Comparison of ENCODE assay signal across 27 cellular contexts in the genomic region with DNA sequence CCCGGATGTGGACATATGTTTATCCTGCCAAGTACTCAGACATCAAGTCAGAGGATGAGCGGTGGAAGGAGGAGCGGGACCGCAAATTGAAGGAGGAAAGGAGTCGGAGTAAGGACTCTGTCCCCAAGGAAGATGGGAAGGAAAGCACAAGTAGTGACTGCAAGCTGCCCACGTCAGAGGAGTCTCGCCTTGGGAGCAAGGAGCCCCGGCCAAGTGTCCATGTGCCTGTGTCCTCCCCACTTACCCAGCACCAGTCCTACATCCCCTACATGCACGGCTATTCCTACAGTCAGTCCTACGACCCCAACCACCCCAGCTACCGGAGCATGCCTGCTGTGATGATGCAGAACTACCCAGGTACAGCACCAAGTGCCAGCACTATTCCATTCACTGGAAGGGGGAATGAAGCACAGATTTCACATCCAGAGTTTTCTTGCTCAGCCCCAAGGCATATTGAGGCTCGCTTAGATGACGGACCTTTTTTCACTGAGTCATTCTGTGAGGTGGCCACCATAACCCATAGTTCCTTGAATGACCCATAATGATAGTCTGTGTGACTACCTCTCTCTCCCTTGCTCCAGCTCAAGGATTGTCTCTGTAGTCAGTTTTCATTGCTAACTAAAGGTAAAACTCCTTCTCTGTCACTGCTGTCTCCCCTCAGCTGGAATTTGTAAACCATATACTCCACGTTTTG.
A peak's percentile ranks its signal among the peaks of the same experiment; 100 is the strongest.
DNase-seq lines count a peak whose midpoint lies in the region; ATAC-seq, FAIRE-seq and TF ChIP-seq lines count a peak whose summit lies in the region.
"Had no signal": no experiment of that assay in that cellular context is flagged by ENCODE, and none has a peak within 500 bp of the region (broad histone marks: within the 10 kb centered on the region; RNA-seq: fewer than 3 reads in every experiment).

No MANE protein-coding gene starts in this region.

- no peak for ATAC-seq in K562
- ATAC-seq in upper lobe of right lung = no peak
- ATAC-seq: A549; stimulated activated memory B cell treated with anti-CD40 and anti-IgM and Interleukin-4, amounts not matched to agents 10 μg/mL and 1 μg/mL and 100 μg/mL, for 72 hours had no signal

- H3K9me3 Mint-ChIP-seq in activated CD4-positive, alpha-beta memory T cell treated with anti-CD3 and anti-CD28 coated beads for 36 hours = no peaks in the 10 kb centered on the region
- no peaks in the 10 kb centered on the region for H3K9me3 Mint-ChIP-seq in activated CD4-positive, alpha-beta memory T cell treated with anti-CD3 and anti-CD28 coated beads, Interleukin-2, amount 10 ng/mL, durations not matched to agents 7 days and 5 days
- H3K9me3 Mint-ChIP-seq: stimulated activated memory B cell treated with anti-CD40 and anti-IgM and Interleukin-4, amounts not matched to agents 10 μg/mL and 1 μg/mL and 100 μg/mL, for 72 hours had no signal

- H2BK120ac ChIP-seq in trophoblast cell (ENCODE audit: insufficient read depth, low read length, poor library complexity) = no peak overlapping the region

- no peak overlapping the region for H3K4ac ChIP-seq in trophoblast cell (ENCODE audit: low read depth, low read length)

- H3K23ac ChIP-seq in trophoblast cell (ENCODE audit: low read length) = no peak overlapping the region

- POLR2A ChIA-PET in activated CD4-positive, alpha-beta memory T cell treated with anti-CD3 and anti-CD28 coated beads for 36 hours (lab: Charles Lee) = no interaction called here
- POLR2A ChIA-PET in activated CD4-positive, alpha-beta memory T cell treated with anti-CD3 and anti-CD28 coated beads, Interleukin-2, amount 10 ng/mL, durations not matched to agents 7 days and 5 days (lab: Charles Lee) = no interaction called here
- POLR2A ChIA-PET in K562 (lab: Yijun Ruan, JAX) = interaction anchor here (0.8 to 1.4 kb wide), 2 partner anchors 12 to 314 kb away, joined by 3 to 5 read pairs; no protein-coding TSS in a partner anchor

- no peak for DNase-seq in activated CD4-positive, alpha-beta memory T cell treated with anti-CD3 and anti-CD28 coated beads for 36 hours
- no peak for DNase-seq in activated CD4-positive, alpha-beta memory T cell treated with anti-CD3 and anti-CD28 coated beads, Interleukin-2, amount 10 ng/mL, durations not matched to agents 7 days and 5 days
- peak; percentile 39 for DNase-seq in EH (ENCODE audit: low read depth)
- DNase-seq in K562 (ENCODE audit: extremely low read depth in 1 of 4, low spot score in 3 of 4) = no peak
- peak in 1 of 2 donors; percentile 28 for DNase-seq in trophoblast cell
- DNase-seq in NCI-H1417 treated with DMSO at 0.1 percent for 48 hours (lab: John Stamatoyannopoulos, UW) = no peak
- DNase-seq in T1000 (lab: John Stamatoyannopoulos, UW) = no peak
- no peak for DNase-seq in upper lobe of right lung
- DNase-seq: activated CD4-positive, alpha-beta T cell treated with anti-CD3 and anti-CD28 coated beads for 4 hours; activated gamma-delta T cell treated with Interleukin-2 at 50 U/mL for 16 hours; Calu3; dorsolateral prefrontal cortex; foreskin fibroblast; GOT3; Kasumi-1; NCI-H1105 treated with DMSO at 0.1 percent for 48 hours; NCI-H2081 treated with DMSO at 0.1 percent for 48 hours; NCI-H446; SHP77; SW 1271 had no signal

- no peaks in the 10 kb centered on the region for H3K79me1 ChIP-seq in trophoblast cell (ENCODE audit: low read length)

- no peaks in the 10 kb centered on the region for H3K9me3 ChIP-seq in K562 (replicated peaks; ENCODE audit: control insufficient read depth, insufficient read depth, low read depth, low read length)
- H3K9me3 ChIP-seq in trophoblast cell (ENCODE audit: insufficient read depth, low read depth, low read length) = no peaks in the 10 kb centered on the region
- H3K9me3 ChIP-seq in upper lobe of right lung = no peaks in the 10 kb centered on the region
- H3K9me3 ChIP-seq: A549, prostate gland had no signal

- H3K4me2 ChIP-seq in K562 (ENCODE audit: insufficient read depth, low read length) (no peak overlapping the region), trophoblast cell (ENCODE audit: low read length) (no peak overlapping the region)
- H3K4me2 ChIP-seq: A549, hepatocyte had no signal

- H3K27me3 ChIP-seq in K562 (ENCODE audit: control insufficient read depth in 2 of 2, insufficient read depth in 2 of 2, low read length in 2 of 2) (no peaks in the 10 kb centered on the region), trophoblast cell (ENCODE audit: insufficient read depth, low read length) (no peaks in the 10 kb centered on the region), upper lobe of right lung (no peaks in the 10 kb centered on the region)
- H3K27me3 ChIP-seq: dorsolateral prefrontal cortex, hepatocyte had no signal

- no peak overlapping the region for H3K27ac ChIP-seq in K562 (ENCODE audit: extremely low read depth, low read depth, low read length)
- H3K27ac ChIP-seq in trophoblast cell (ENCODE audit: low read depth, low read length) = no peak overlapping the region
- H3K27ac ChIP-seq in upper lobe of right lung = no peak overlapping the region
- H3K27ac ChIP-seq: A549, hepatocyte, prostate gland had no signal

- intact Hi-C loops in activated CD4-positive, alpha-beta memory T cell treated with anti-CD3 and anti-CD28 coated beads for 36 hours (cut with micrococcal nuclease) = no loop called here
- intact Hi-C loops in K562 (cut with micrococcal nuclease) = no loop called here
- intact Hi-C loops in upper lobe of right lung (cut with DNase I) = no loop called here

- no peak for TF ChIP-seq POLR2A in K562 (conservative IDR thresholded peaks at IDR 0.05)

- no peak for TF ChIP-seq EP300 in K562 (IDR thresholded peaks at IDR 0.05; ENCODE audit: low read length)

- H3K79me2 ChIP-seq in K562 (ENCODE audit: control insufficient read depth, insufficient read depth, low read length) (no peaks in the 10 kb centered on the region), trophoblast cell (ENCODE audit: control insufficient read depth, insufficient read depth, low read length, poor library complexity) (no peaks in the 10 kb centered on the region)
- H3K79me2 ChIP-seq: hepatocyte had no signal

- no peak overlapping the region for H2BK12ac ChIP-seq in trophoblast cell (ENCODE audit: low read length)

- H3K4me1 Mint-ChIP-seq in activated CD4-positive, alpha-beta memory T cell treated with anti-CD3 and anti-CD28 coated beads for 36 hours (ENCODE audit: low read depth) = peaks cover 2% of the 10 kb centered on the region
- peaks cover 3% of the 10 kb centered on the region for H3K4me1 Mint-ChIP-seq in activated CD4-positive, alpha-beta memory T cell treated with anti-CD3 and anti-CD28 coated beads, Interleukin-2, amount 10 ng/mL, durations not matched to agents 7 days and 5 days
- H3K4me1 Mint-ChIP-seq: B cell; stimulated activated memory B cell treated with anti-CD40 and anti-IgM and Interleukin-4, amounts not matched to agents 10 μg/mL and 1 μg/mL and 100 μg/mL, for 72 hours had no signal

- H3K27me3 Mint-ChIP-seq in activated CD4-positive, alpha-beta memory T cell treated with anti-CD3 and anti-CD28 coated beads for 36 hours = no peaks in the 10 kb centered on the region
- no peaks in the 10 kb centered on the region for H3K27me3 Mint-ChIP-seq in activated CD4-positive, alpha-beta memory T cell treated with anti-CD3 and anti-CD28 coated beads, Interleukin-2, amount 10 ng/mL, durations not matched to agents 7 days and 5 days
- H3K27me3 Mint-ChIP-seq: B cell; stimulated activated memory B cell treated with anti-CD40 and anti-IgM and Interleukin-4, amounts not matched to agents 10 μg/mL and 1 μg/mL and 100 μg/mL, for 72 hours had no signal

- no peak overlapping the region for H4K12ac ChIP-seq in trophoblast cell (ENCODE audit: low read depth, low read length)

- no peak overlapping the region for H4K91ac ChIP-seq in trophoblast cell (ENCODE audit: low read depth, low read length)

- H3K27ac Mint-ChIP-seq in activated CD4-positive, alpha-beta memory T cell treated with anti-CD3 and anti-CD28 coated beads for 36 hours = peak overlapping the region; percentile 12
- H3K27ac Mint-ChIP-seq in activated CD4-positive, alpha-beta memory T cell treated with anti-CD3 and anti-CD28 coated beads, Interleukin-2, amount 10 ng/mL, durations not matched to agents 7 days and 5 days = no peak overlapping the region
- H3K27ac Mint-ChIP-seq: B cell; stimulated activated memory B cell treated with anti-CD40 and anti-IgM and Interleukin-4, amounts not matched to agents 10 μg/mL and 1 μg/mL and 100 μg/mL, for 72 hours had no signal

- peaks cover 4% of the 10 kb centered on the region; the same call in 1 of the 2 replicates for H4K20me1 ChIP-seq in K562 (replicated peaks; ENCODE audit: control insufficient read depth, insufficient read depth, low read length)

- H3K36me3 Mint-ChIP-seq in activated CD4-positive, alpha-beta memory T cell treated with anti-CD3 and anti-CD28 coated beads for 36 hours = peaks cover 31% of the 10 kb centered on the region
- H3K36me3 Mint-ChIP-seq in activated CD4-positive, alpha-beta memory T cell treated with anti-CD3 and anti-CD28 coated beads, Interleukin-2, amount 10 ng/mL, durations not matched to agents 7 days and 5 days (ENCODE audit: low read depth) = peaks cover 54% of the 10 kb centered on the region

- TF ChIP-seq CTCF in K562 (IDR thresholded peaks at IDR 0.05 in 2 of 3, conservative IDR thresholded peaks at IDR 0.05 in 1 of 3; ENCODE audit: insufficient read depth in 2 of 3, low read depth in 1 of 3, low read length in 3 of 3) (no peak), upper lobe of right lung (IDR thresholded peaks at IDR 0.05) (no peak)

- no TSS peak for BruUV-seq in K562 (replicated peaks; lab: Mats Ljungman, UMichigan)

- H3K18ac ChIP-seq in trophoblast cell (ENCODE audit: low read length) = no peak overlapping the region

- peaks cover 91% of the 10 kb centered on the region for H3K36me3 ChIP-seq in K562 (ENCODE audit: control insufficient read depth, insufficient read depth, low read length)
- H3K36me3 ChIP-seq in trophoblast cell (ENCODE audit: control insufficient read depth in 1 of 2, insufficient read depth in 2 of 2, low read length in 2 of 2) = peaks cover 50 to 64% of the 10 kb centered on the region in 2 experiments
- H3K36me3 ChIP-seq in upper lobe of right lung = peaks cover 82% of the 10 kb centered on the region

- H4K8ac ChIP-seq in trophoblast cell (ENCODE audit: low read depth, low read length) = no peak overlapping the region

- H3K9ac ChIP-seq in K562 (ENCODE audit: insufficient read depth in 1 of 2, low read depth in 2 of 2, low read length in 2 of 2) (no peak overlapping the region), trophoblast cell (ENCODE audit: low read length) (peak overlapping the region; percentile 28)

- no peak overlapping the region for H2AFZ ChIP-seq in K562 (ENCODE audit: low read depth, low read length)
- H2AFZ ChIP-seq in trophoblast cell (ENCODE audit: insufficient read depth, low read length, poor library complexity) = no peak overlapping the region
- H2AFZ ChIP-seq: hepatocyte had no signal

- H3K9me1 ChIP-seq in K562 (ENCODE audit: control insufficient read depth, insufficient read depth, low read length) = no peaks in the 10 kb centered on the region

- 75% methylated on average over 13 of the region's 14 CpGs for WGBS in K562 (ENCODE audit: insufficient coverage, low coverage, missing lambda C conversion rate)
- no CpG with 5 or more reads among the region's 14 CpGs for WGBS in trophoblast cell (ENCODE audit: extremely low coverage, insufficient coverage, insufficient read length)

- in situ Hi-C loops in K562 (cut with MboI) = no loop called here

- FAIRE-seq in K562 (lab: Jason Lieb, UNC) = no peak
- FAIRE-seq: A549, astrocyte, TTC549 had no signal

- CTCF ChIA-PET in activated CD4-positive, alpha-beta memory T cell treated with anti-CD3 and anti-CD28 coated beads for 36 hours (lab: Charles Lee) = interaction anchor here (0.8 to 3.0 kb wide), 3 partner anchors 25 to 132 kb away, joined by 3 to 16 read pairs (median 3); no protein-coding TSS in a partner anchor
- CTCF ChIA-PET in activated CD4-positive, alpha-beta memory T cell treated with anti-CD3 and anti-CD28 coated beads, Interleukin-2, amount 10 ng/mL, durations not matched to agents 7 days and 5 days (lab: Charles Lee) = interaction anchor here (9.3 kb wide), 1 partner anchor 53 kb away, joined by 107 read pairs; no protein-coding TSS in a partner anchor
- CTCF ChIA-PET in K562 (lab: Yijun Ruan, JAX; ENCODE audit: low intra/inter-chr PET ratio) = no interaction called here

- H3K4me3 ChIP-seq in K562 = no peak overlapping the region
- H3K4me3 ChIP-seq in trophoblast cell (ENCODE audit: low read depth, low read length) = no peak overlapping the region
- H3K4me3 ChIP-seq in upper lobe of right lung = no peak overlapping the region
- H3K4me3 ChIP-seq: A549, dorsolateral prefrontal cortex, hepatocyte, prostate gland had no signal

- no peak overlapping the region for H2AK5ac ChIP-seq in trophoblast cell (ENCODE audit: low read length)

- no peak overlapping the region for H3K14ac ChIP-seq in trophoblast cell (ENCODE audit: low read length)

- TF ChIP-seq RAD21 in K562 (CRISPR knock-in tag; conservative IDR thresholded peaks at IDR 0.05 in 1 of 2, IDR thresholded peaks at IDR 0.05 in 1 of 2) = no peak

- no peak overlapping the region for H3K4me3 Mint-ChIP-seq in activated CD4-positive, alpha-beta memory T cell treated with anti-CD3 and anti-CD28 coated beads for 36 hours
- H3K4me3 Mint-ChIP-seq in activated CD4-positive, alpha-beta memory T cell treated with anti-CD3 and anti-CD28 coated beads, Interleukin-2, amount 10 ng/mL, durations not matched to agents 7 days and 5 days = no peak overlapping the region
- H3K4me3 Mint-ChIP-seq: B cell; stimulated activated memory B cell treated with anti-CD40 and anti-IgM and Interleukin-4, amounts not matched to agents 10 μg/mL and 1 μg/mL and 100 μg/mL, for 72 hours had no signal

- no peaks in the 10 kb centered on the region; a peak in 1 of 5 replicates for H3K4me1 ChIP-seq in K562 (replicated peaks in 1 of 2; ENCODE audit: control insufficient read depth in 2 of 2, insufficient read depth in 2 of 2, low read length in 2 of 2)
- no peaks in the 10 kb centered on the region for H3K4me1 ChIP-seq in trophoblast cell (ENCODE audit: control insufficient read depth in 1 of 2, insufficient read depth in 2 of 2, low read length in 2 of 2)
- no peaks in the 10 kb centered on the region for H3K4me1 ChIP-seq in upper lobe of right lung
- H3K4me1 ChIP-seq: prostate gland had no signal

- H2BK5ac ChIP-seq in trophoblast cell (ENCODE audit: low read depth, low read length, poor library complexity) = no peak overlapping the region
